9 cellular contexts compared by ENCODE assay signal in genomic region chr3:11290743-11291680, GRCh38. TPM values are rescaled to one million over a fixed set of nuclear protein-coding genes. Genes with fewer than 3 reads are reported as not detected.
A peak's percentile ranks its signal among the peaks of the same experiment; 100 is the strongest.
DNase-seq lines count a peak whose midpoint lies in the region; ATAC-seq, FAIRE-seq and TF ChIP-seq lines count a peak whose summit lies in the region.
"Had no signal": no experiment of that assay in that cellular context is flagged by ENCODE, and none has a peak within 500 bp of the region (broad histone marks: within the 10 kb centered on the region; RNA-seq: fewer than 3 reads in every experiment).

No MANE protein-coding gene starts in this region.

- H3K9me3 ChIP-seq in GM12878 (replicated peaks; ENCODE audit: control insufficient read depth, insufficient read depth, low read length) (no peaks in the 10 kb centered on the region), spleen (no peaks in the 10 kb centered on the region)

- TF ChIP-seq CTCF in GM12878 (IDR thresholded peaks at IDR 0.05 in 2 of 3, conservative IDR thresholded peaks at IDR 0.05 in 1 of 3; ENCODE audit: control insufficient read depth in 2 of 3, extremely low read depth in 1 of 3, insufficient read depth in 1 of 3, low read depth in 3 of 3, low read length in 3 of 3) (no peak), spleen (IDR thresholded peaks at IDR 0.05 in 8 of 11, conservative IDR thresholded peaks at IDR 0.05 in 3 of 11) (no peak)

- TF ChIP-seq POLR2A in GM12878 (IDR thresholded peaks at IDR 0.05; ENCODE audit: low read depth, low read length): no peak
- TF ChIP-seq POLR2A in spleen (IDR thresholded peaks at IDR 0.05): no peak

- H3K36me3 ChIP-seq in GM12878 (ENCODE audit: control insufficient read depth in 2 of 2, insufficient read depth in 2 of 2, low read length in 1 of 2): peaks cover 0 to 2% of the 10 kb centered on the region in 2 experiments; a peak in 1 of 4 replicates
- H3K36me3 ChIP-seq in spleen: peaks cover 0 to 32% (median 0%) of the 10 kb centered on the region in 6 donors

- WGBS in GM12878 (ENCODE audit: insufficient coverage, insufficient replicate concordance, low lambda C conversion rate, missing lambda C conversion rate): 78% methylated on average over 11 of the region's 11 CpGs
- WGBS in spleen, 5 donors: 79 to 84% (median 80%) methylated on average over 11 of the region's 11 CpGs

- no TSS peak for BruUV-seq in GM12878 (replicated peaks; lab: Mats Ljungman, UMichigan)

- no peak overlapping the region for H3K4me3 ChIP-seq in GM12878
- peak overlapping the region in 1 of 8 donors; percentile 14 for H3K4me3 ChIP-seq in spleen

- no peak for TF ChIP-seq EP300 in GM12878 (IDR thresholded peaks at IDR 0.05; ENCODE audit: borderline replicate concordance in 1 of 2, control insufficient read depth in 1 of 2, low read depth in 2 of 2, low read length in 2 of 2)

- H2AFZ ChIP-seq in GM12878 (ENCODE audit: control insufficient read depth, low read depth, low read length): no peak overlapping the region
- H2AFZ ChIP-seq: parathyroid adenoma had no signal

- no peaks in the 10 kb centered on the region for H3K9me3 Mint-ChIP-seq in activated T-cell treated with anti-CD3 and anti-CD28 coated beads, Interleukin-2, amount 50 U/mL, for 24 hours

- POLR2A ChIA-PET in GM12878 (lab: Charles Lee): interaction anchor here (0.6 to 1.8 kb wide), 5 partner anchors 18 to 335 kb away, joined by 3 to 11 read pairs (median 3); partner anchors contain the start of gene ATG7

- H3K4me3 Mint-ChIP-seq in activated T-cell treated with anti-CD3 and anti-CD28 coated beads, Interleukin-2, amount 50 U/mL, for 24 hours: peak overlapping the region; percentile 34

- H3K4me1 Mint-ChIP-seq in activated T-cell treated with anti-CD3 and anti-CD28 coated beads, Interleukin-2, amount 50 U/mL, for 24 hours (ENCODE audit: low read depth): peaks cover 62% of the 10 kb centered on the region

- no peaks in the 10 kb centered on the region for H3K27me3 Mint-ChIP-seq in activated T-cell treated with anti-CD3 and anti-CD28 coated beads, Interleukin-2, amount 50 U/mL, for 24 hours

- H3K27me3 ChIP-seq in GM12878 (replicated peaks in 1 of 2; ENCODE audit: control insufficient read depth in 2 of 2, insufficient read depth in 2 of 2, low read length in 1 of 2): no peaks in the 10 kb centered on the region
- no peaks in the 10 kb centered on the region for H3K27me3 ChIP-seq in spleen (replicated peaks in 1 of 7)

- RAD21 ChIA-PET in GM12878 (lab: Charles Lee; ENCODE audit: unreplicated experiment): interaction anchor here (1.4 to 2.5 kb wide), 2 partner anchors 9 to 18 kb away, joined by 7 to 14 read pairs; partner anchors contain the start of gene ATG7

- no peak overlapping the region for H3K9ac ChIP-seq in GM12878 (ENCODE audit: control insufficient read depth, insufficient read depth, low read length)
- H3K9ac ChIP-seq: parathyroid adenoma had no signal

- peak overlapping the region; percentile 36 for H3K4me2 ChIP-seq in GM12878 (ENCODE audit: control insufficient read depth, insufficient read depth)

- SMC1A ChIA-PET in GM12878 (lab: Charles Lee; ENCODE audit: uncharacterized antibody, unreplicated experiment): interaction anchor here (0.7 to 7.2 kb wide), 7 partner anchors 10 to 74 kb away, joined by 3 to 73 read pairs (median 10); partner anchors contain the start of gene ATG7

- intact Hi-C loops in GM12878 (cut with micrococcal nuclease; ENCODE audit: unreplicated experiment) (no loop called here), spleen (cut with DNase I; ENCODE audit: low total_unique reads) (no loop called here)

- no peaks in the 10 kb centered on the region for H4K20me1 ChIP-seq in GM12878 (ENCODE audit: control insufficient read depth, insufficient read depth)

- no peak for TF ChIP-seq RAD21 in GM12878 (IDR thresholded peaks at IDR 0.05; ENCODE audit: insufficient read depth, low read depth, low read length)

- in situ Hi-C loops in GM12878 (cut with MboI): no loop called here

- DNase-seq in activated T-cell treated with anti-CD3 and anti-CD28 coated beads, Interleukin-2, amount 50 U/mL, for 24 hours: no peak
- DNase-seq in activated T-cell treated with anti-CD3 and anti-CD28 coated beads, Interleukin-2, amount 50 U/mL, for 1 hour: no peak
- DNase-seq in LHCN-M2 (ENCODE audit: low read depth) (peak; percentile 81), GM12878 (ENCODE audit: low read depth, low spot score) (no peak), spleen (no peak), NCI-H345 (lab: John Stamatoyannopoulos, UW) (no peak), T-helper 9 cell (no peak)

- H3K4me1 ChIP-seq in GM12878 (ENCODE audit: control insufficient read depth, insufficient read depth, low read length) (peaks cover 36% of the 10 kb centered on the region), spleen (peaks cover 41 to 69% (median 53%) of the 10 kb centered on the region in 6 donors)

- peaks cover 69% of the 10 kb centered on the region for H3K36me3 Mint-ChIP-seq in activated T-cell treated with anti-CD3 and anti-CD28 coated beads, Interleukin-2, amount 50 U/mL, for 24 hours (ENCODE audit: low read depth)

- peaks cover 2% of the 10 kb centered on the region for H3K79me2 ChIP-seq in GM12878 (ENCODE audit: control insufficient read depth, insufficient read depth, low read length)

- FAIRE-seq in GM12878 (lab: Jason Lieb, UNC): no peak

- H3K27ac ChIP-seq in GM12878 (ENCODE audit: control insufficient read depth, insufficient read depth): peak overlapping the region; percentile 35
- H3K27ac ChIP-seq in spleen: peak overlapping the region in 7 of 8 donors; percentile 78 to 90 (median 86)
- H3K27ac ChIP-seq: parathyroid adenoma had no signal

- ATAC-seq in GM12878 (peak; percentile 54), HG03045 (IDR thresholded peaks at IDR 0.05; ENCODE audit: unreplicated experiment) (no peak)

- H3K27ac Mint-ChIP-seq in activated T-cell treated with anti-CD3 and anti-CD28 coated beads, Interleukin-2, amount 50 U/mL, for 24 hours: peak overlapping the region; percentile 94

- CTCF ChIA-PET in GM12878 (lab: Yijun Ruan, JAX): interaction anchor here (0.7 to 5.1 kb wide), 9 partner anchors 9 to 360 kb away, joined by 3 to 31 read pairs (median 4); partner anchors contain the start of gene ATG7

TF ChIP-seq in GM12878, 131 proteins besides CTCF, POLR2A, EP300 and RAD21:
- TF ChIP-seq PKNOX1 (IDR thresholded peaks at IDR 0.05): peak; percentile 34; the same call in 1 of the 2 replicates
- TF ChIP-seq ZNF217 (IDR thresholded peaks at IDR 0.05): peak; percentile 41; the same call in 1 of the 2 replicates
- TF ChIP-seq, protein P1, sequence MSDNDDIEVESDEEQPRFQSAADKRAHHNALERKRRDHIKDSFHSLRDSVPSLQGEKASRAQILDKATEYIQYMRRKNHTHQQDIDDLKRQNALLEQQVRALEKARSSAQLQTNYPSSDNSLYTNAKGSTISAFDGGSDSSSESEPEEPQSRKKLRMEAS (IDR thresholded peaks at IDR 0.05; ENCODE audit: low read depth, low read length): no peak
- 0 out of 2 replicates have a peak, but pooled peaks have one; percentile 13 for TF ChIP-seq GABPA (IDR thresholded peaks at IDR 0.05; ENCODE audit: low read depth)
- peak; percentile 52 for TF ChIP-seq RUNX3 (IDR thresholded peaks at IDR 0.05; ENCODE audit: low read length)

RNA-seq across cellular contexts. Expression of gene ATG7, which starts 18.8 kb away (rescaled TPM):
- 48.1 and 50.5 TPM in 2 replicates for total RNA-seq in LHCN-M2 (2014; rRNA removed)
- polyA plus RNA-seq in LHCN-M2 (2012): 26.6 TPM
- total RNA-seq in GM12878 (2013; cell fraction: nucleolus; rRNA removed): 291 and 302 TPM in 2 replicates
- 21.5 and 27.0 TPM in 2 replicates for total RNA-seq in GM12878 (2014; rRNA removed)
- 25.4 and 26.0 TPM in 2 replicates for total RNA-seq in GM12878 (2014; rRNA removed; fragmentation: Illumina TruSeq; extraction: Trizol)
- total RNA-seq in GM12878 (2021): 28.8 and 31.7 TPM in 2 replicates
- polyA plus RNA-seq in GM12878 (2011; ENCODE audit: low read depth): 11.1 TPM
- polyA plus RNA-seq in GM12878 (2011; rRNA removed): 26.7 and 26.8 TPM in 2 replicates
- polyA plus RNA-seq in GM12878 (2011; cell fraction: cytosol; rRNA removed): 20.1 and 26.2 TPM in 2 replicates
- polyA plus RNA-seq in GM12878 (2011; cell fraction: nucleus; rRNA removed): 21.9 and 30.9 TPM in 2 replicates
- polyA plus RNA-seq in GM12878 (2012): 14.0 and 17.4 TPM in 2 replicates
- polyA plus RNA-seq in GM12878 (2014; fragmentation: Illumina TruSeq; extraction: Trizol): 41.3 and 46.4 TPM in 2 replicates
- 10 to 100 TPM; 13.5 to 18.0 TPM for polyA plus RNA-seq in GM12878 (2014; fragmentation: Nextera tagmentation; extraction: Ambion mirVana)
- 12.2 and 17.2 TPM in 2 replicates for polyA plus RNA-seq in GM12878 (2014; rRNA removed)
- 10 to 100 TPM; 38.8 to 49.5 TPM for polyA plus RNA-seq in GM12878 (2016; fragmentation: Nextera tagmentation; extraction: Ambion mirVana)
- 56.3 and 65.4 TPM in 2 replicates for polyA minus RNA-seq in GM12878 (2011; rRNA and poly(A)+ RNA removed)
- 10.0 and 20.6 TPM in 2 replicates for polyA minus RNA-seq in GM12878 (2011; cell fraction: cytosol; rRNA and poly(A)+ RNA removed)
- 51.0 and 63.4 TPM in 2 replicates for polyA minus RNA-seq in GM12878 (2011; cell fraction: nucleus; rRNA and poly(A)+ RNA removed)
- 100 to 1,000 TPM in 3 of 7 donors, 10 to 100 TPM in 4; 73.8 to 114 (median 81.8) TPM for total RNA-seq in spleen
- 10 to 100 TPM in 1 of 3 donors, 1 to 10 TPM in 2; 7.5 to 13.4 (median 8.6) TPM for polyA plus RNA-seq in spleen
